9 cellular contexts compared by ENCODE assay signal in genomic region chr3:48502728-48503168, GRCh38. TPM values are rescaled to one million over a fixed set of nuclear protein-coding genes. Genes with fewer than 3 reads are reported as not detected.
DNase-seq lines count a peak whose midpoint lies in the region; ATAC-seq and TF ChIP-seq lines count a peak whose summit lies in the region.
"Had no signal": no experiment of that assay in that cellular context is flagged by ENCODE, and none has a peak within 500 bp of the region (broad histone marks: within the 10 kb centered on the region; RNA-seq: fewer than 3 reads in every experiment).

No MANE protein-coding gene starts in this region.

- CTCF ChIA-PET in CD4-positive, alpha-beta T cell (lab: Charles Lee), result no interaction called here
- CTCF ChIA-PET in activated CD8-positive, alpha-beta T cell treated with anti-CD3 and anti-CD28 coated beads for 36 hours (lab: Charles Lee), result interaction anchor here (3.7 kb wide), 1 partner anchor 67 kb away, joined by 20 read pairs; no protein-coding TSS in a partner anchor

- H3K9me3 ChIP-seq in CD4-positive, alpha-beta T cell (ENCODE audit: control insufficient read depth, low read length), result no peaks in the 10 kb centered on the region
- H3K9me3 ChIP-seq in heart left ventricle, result peaks cover 0 to 3% (median 0%) of the 10 kb centered on the region in 12 donors

- H3K36me3 ChIP-seq in heart left ventricle, result peaks cover 0 to 32% (median 10%) of the 10 kb centered on the region in 9 donors

- intact Hi-C loops in CD4-positive, alpha-beta T cell (cut with DNase I, micrococcal nuclease), result loop anchor here in 1 of 2 experiments (5.0 kb wide), 1 partner anchor 230 kb away; no protein-coding TSS in a partner anchor
- intact Hi-C loops in activated CD8-positive, alpha-beta T cell treated with anti-CD3 and anti-CD28 coated beads for 36 hours (cut with micrococcal nuclease), result no loop called here
- intact Hi-C loops in heart left ventricle (cut with DNase I), result loop anchor here in 6 of 10 donors (2.0 to 5.0 kb wide), 3 partner anchors 30 to 45 kb away; a partner anchor contains a TSS

- no peak for TF ChIP-seq CTCF in CD4-positive, alpha-beta T cell (IDR thresholded peaks at IDR 0.05)
- TF ChIP-seq CTCF in activated CD8-positive, alpha-beta T cell treated with anti-CD3 and anti-CD28 coated beads for 36 hours (IDR thresholded peaks at IDR 0.05), result no peak
- TF ChIP-seq CTCF in heart left ventricle (IDR thresholded peaks at IDR 0.05) (no peak), progenitor cell of endocrine pancreas (IDR thresholded peaks at IDR 0.05; ENCODE audit: unreplicated experiment) (no peak)

- no peaks in the 10 kb centered on the region for H3K9me3 Mint-ChIP-seq in CD4-positive, alpha-beta T cell
- no peaks in the 10 kb centered on the region for H3K9me3 Mint-ChIP-seq in activated CD8-positive, alpha-beta T cell treated with anti-CD3 and anti-CD28 coated beads for 36 hours
- H3K9me3 Mint-ChIP-seq in progenitor cell of endocrine pancreas (ENCODE audit: low read depth), result peaks cover 3% of the 10 kb centered on the region

- WGBS in heart left ventricle, 4 donors, result 24 to 43% (median 33%) methylated on average over 4 to 6 of the region's 6 CpGs

- ATAC-seq in CD4-positive, alpha-beta T cell (ENCODE audit: poor library complexity), result no peak
- ATAC-seq in activated CD8-positive, alpha-beta T cell treated with anti-CD3 and anti-CD28 coated beads for 36 hours, result no peak
- ATAC-seq in heart left ventricle (peak; percentile 14 to 62 (median 44)), GM21528 (IDR thresholded peaks at IDR 0.05; ENCODE audit: low FRiP score, unreplicated experiment) (no peak), GM19035 (IDR thresholded peaks at IDR 0.05; ENCODE audit: unreplicated experiment) (no peak)

- peak overlapping the region; percentile 81 for H3K4me3 Mint-ChIP-seq in CD4-positive, alpha-beta T cell
- peak overlapping the region; percentile 74 for H3K4me3 Mint-ChIP-seq in activated CD8-positive, alpha-beta T cell treated with anti-CD3 and anti-CD28 coated beads for 36 hours
- H3K4me3 Mint-ChIP-seq in progenitor cell of endocrine pancreas (ENCODE audit: low read depth), result peak overlapping the region; percentile 79

- peaks cover 64% of the 10 kb centered on the region for H3K4me1 Mint-ChIP-seq in CD4-positive, alpha-beta T cell (ENCODE audit: low read depth)
- H3K4me1 Mint-ChIP-seq in activated CD8-positive, alpha-beta T cell treated with anti-CD3 and anti-CD28 coated beads for 36 hours (ENCODE audit: low read depth), result peaks cover 38% of the 10 kb centered on the region
- H3K4me1 Mint-ChIP-seq in progenitor cell of endocrine pancreas (ENCODE audit: low read depth), result peaks cover 18% of the 10 kb centered on the region

- H3K27ac ChIP-seq in CD4-positive, alpha-beta T cell (ENCODE audit: low read depth, low read length), result no peak overlapping the region
- H3K27ac ChIP-seq in heart left ventricle, result peak overlapping the region in 11 of 12 donors; percentile 82 to 98 (median 96)

- no peaks in the 10 kb centered on the region for H3K27me3 ChIP-seq in CD4-positive, alpha-beta T cell (ENCODE audit: control insufficient read depth, insufficient read depth, low read length)
- H3K27me3 ChIP-seq in heart left ventricle, result no peaks in the 10 kb centered on the region

- POLR2A ChIA-PET in CD4-positive, alpha-beta T cell (lab: Charles Lee), result interaction anchor here (1.1 to 3.1 kb wide), 3 partner anchors 24 to 36 kb away, joined by 3 to 15 read pairs (median 10); a partner anchor contains a TSS
- POLR2A ChIA-PET in activated CD8-positive, alpha-beta T cell treated with anti-CD3 and anti-CD28 coated beads for 36 hours (lab: Charles Lee), result no interaction called here

- H3K4me1 ChIP-seq in heart left ventricle, result peaks cover 6 to 37% (median 27%) of the 10 kb centered on the region in 12 donors

- DNase-seq in CD4-positive, alpha-beta T cell, result no peak
- DNase-seq in activated CD8-positive, alpha-beta T cell treated with anti-CD3 and anti-CD28 coated beads for 36 hours, result no peak
- DNase-seq in heart left ventricle (peak in 3 of 5 donors; percentile 35 to 68 (median 40)), progenitor cell of endocrine pancreas (ENCODE audit: low spot score, unreplicated experiment) (no peak), NOMO-1 treated with dmso at 0.1 percent for 144 hours (lab: John Stamatoyannopoulos, UW; ENCODE audit: unreplicated experiment) (no peak), islet precursor cell (no peak)
- DNase-seq: NCI-H774 had no signal

- H3K36me3 Mint-ChIP-seq in CD4-positive, alpha-beta T cell (ENCODE audit: low read depth), result peaks cover 27% of the 10 kb centered on the region
- peaks cover 2% of the 10 kb centered on the region for H3K36me3 Mint-ChIP-seq in activated CD8-positive, alpha-beta T cell treated with anti-CD3 and anti-CD28 coated beads for 36 hours (ENCODE audit: low read depth)
- peaks cover 7% of the 10 kb centered on the region for H3K36me3 Mint-ChIP-seq in progenitor cell of endocrine pancreas (ENCODE audit: insufficient read depth)

- H3K27ac Mint-ChIP-seq in CD4-positive, alpha-beta T cell, result peak overlapping the region; percentile 78
- peak overlapping the region; percentile 30 for H3K27ac Mint-ChIP-seq in activated CD8-positive, alpha-beta T cell treated with anti-CD3 and anti-CD28 coated beads for 36 hours
- no peak overlapping the region for H3K27ac Mint-ChIP-seq in progenitor cell of endocrine pancreas

- peak overlapping the region in 10 of 12 donors; percentile 47 to 86 (median 76) for H3K4me3 ChIP-seq in heart left ventricle

- TF ChIP-seq POLR2A in heart left ventricle (IDR thresholded peaks at IDR 0.05), result no peak

- no peaks in the 10 kb centered on the region for H3K27me3 Mint-ChIP-seq in CD4-positive, alpha-beta T cell
- no peaks in the 10 kb centered on the region for H3K27me3 Mint-ChIP-seq in activated CD8-positive, alpha-beta T cell treated with anti-CD3 and anti-CD28 coated beads for 36 hours
- H3K27me3 Mint-ChIP-seq in progenitor cell of endocrine pancreas, result no peaks in the 10 kb centered on the region

RNA-seq across cellular contexts. Expression of gene SHISA5, which starts 1.2 kb away (rescaled TPM):
- total RNA-seq in CD4-positive, alpha-beta T cell, result 100 to 1,000 TPM; 102 to 109 TPM
- 10 to 100 TPM; 65.9 to 71.4 TPM for total RNA-seq in activated CD8-positive, alpha-beta T cell treated with anti-CD3 and anti-CD28 coated beads for 36 hours
- total RNA-seq in heart left ventricle (100 to 1,000 TPM in 2 of 9 donors, 10 to 100 TPM in 7; 38.6 to 124 (median 54.6) TPM), progenitor cell of endocrine pancreas (157 and 162 TPM in 2 replicates)
- 10 to 100 TPM; 25.8 to 68.5 TPM for polyA plus RNA-seq in heart left ventricle

RNA-seq across cellular contexts. Expression of gene PFKFB4, which starts 53.9 kb away (rescaled TPM):
- 1 to 10 TPM in 1 of 2 experiments, under 1 TPM in 1; 0.98 to 2.5 TPM for total RNA-seq in CD4-positive, alpha-beta T cell
- total RNA-seq in activated CD8-positive, alpha-beta T cell treated with anti-CD3 and anti-CD28 coated beads for 36 hours, result 10 to 100 TPM; 90.8 to 94.0 TPM
- total RNA-seq in heart left ventricle, result 1 to 10 TPM in 5 of 9 donors, under 1 TPM in 4; 0.44 to 9.1 (median 1.0) TPM
- 1 to 10 TPM; 1.2 to 1.3 TPM for polyA plus RNA-seq in heart left ventricle
- 39.7 and 45.0 TPM in 2 replicates for total RNA-seq in progenitor cell of endocrine pancreas

RNA-seq across cellular contexts. Expression of gene ATRIP, which starts 56.2 kb away (rescaled TPM):
- 10 to 100 TPM in 1 of 2 experiments, 1 to 10 TPM in 1; 8.8 to 10.3 TPM for total RNA-seq in CD4-positive, alpha-beta T cell
- 10 to 100 TPM; 12.4 to 15.0 TPM for total RNA-seq in activated CD8-positive, alpha-beta T cell treated with anti-CD3 and anti-CD28 coated beads for 36 hours
- total RNA-seq in heart left ventricle (1 to 10 TPM; 2.1 to 5.0 (median 3.6) TPM), progenitor cell of endocrine pancreas (13.8 and 15.2 TPM in 2 replicates)
- 1 to 10 TPM; 2.6 to 5.1 TPM for polyA plus RNA-seq in heart left ventricle

Comparison
In these comparisons a context has a peak if more than half of its experiments do, and no peak if none do; other contexts are left out.
1. ATAC-seq: peak in heart left ventricle (4 of 4); none in CD4-positive, alpha-beta T cell (single experiment), activated CD8-positive, alpha-beta T cell treated with anti-CD3 and anti-CD28 coated beads for 36 hours (single experiment), GM21528 (single experiment) and GM19035 (single experiment).
2. DNase-seq: peak in heart left ventricle (3 of 5); none in CD4-positive, alpha-beta T cell (0 of 10), activated CD8-positive, alpha-beta T cell treated with anti-CD3 and anti-CD28 coated beads for 36 hours (single experiment), progenitor cell of endocrine pancreas (single experiment), NOMO-1 treated with dmso at 0.1 percent for 144 hours (single experiment) and islet precursor cell (single experiment).
3. Peak in every context shown above with its lines, with median percentiles within 50 percentile points of each other: H3K4me3 Mint-ChIP-seq.